28 cellular contexts compared by ENCODE assay signal in genomic region chr1:10777749-10778574, GRCh38. TPM values are rescaled to one million over a fixed set of nuclear protein-coding genes. Genes with fewer than 3 reads are reported as not detected.
DNase-seq lines count a peak whose midpoint lies in the region; ATAC-seq, FAIRE-seq and TF ChIP-seq lines count a peak whose summit lies in the region.
"Had no signal": no experiment of that assay in that cellular context is flagged by ENCODE, and none has a peak within 500 bp of the region (broad histone marks: within the 10 kb centered on the region; RNA-seq: fewer than 3 reads in every experiment).

No MANE protein-coding gene starts in this region.

- no TSS peak for BruUV-seq in IMR-90 (replicated peaks; lab: Mats Ljungman, UMichigan)

- no peak overlapping the region for H2BK15ac ChIP-seq in IMR-90 (ENCODE audit: low read depth, low read length)

- no peak overlapping the region for H4K91ac ChIP-seq in IMR-90 (ENCODE audit: insufficient read depth, low read depth, low read length)

- H3K36me3 ChIP-seq in IMR-90 (ENCODE audit: control insufficient read depth, insufficient read depth, low read length): no peaks in the 10 kb centered on the region
- H3K36me3 ChIP-seq in duodenal mucosa (ENCODE audit: control insufficient read depth in 1 of 2, insufficient read depth in 2 of 2, low read length in 2 of 2): no peaks in the 10 kb centered on the region
- no peaks in the 10 kb centered on the region for H3K36me3 ChIP-seq in prostate gland
- H3K36me3 ChIP-seq: left ventricle myocardium inferior, neutrophil, tibial nerve had no signal

- in situ Hi-C loops in IMR-90 (cut with MboI; ENCODE audit: low sequenced_read_pairs): no loop called here

- H3K56ac ChIP-seq in IMR-90 (ENCODE audit: extremely low read depth, insufficient read depth, low read length): no peak overlapping the region

- H3K4me2 ChIP-seq in A549 (no peak overlapping the region; the same call in 2 of the 3 replicates), IMR-90 (ENCODE audit: low read depth, low read length) (no peak overlapping the region)

- H4K8ac ChIP-seq in IMR-90 (ENCODE audit: low read depth in 2 of 2, low read length in 2 of 2): no peak overlapping the region

- no peak overlapping the region for H3K18ac ChIP-seq in IMR-90 (ENCODE audit: low read depth, low read length)

- no peaks in the 10 kb centered on the region for H3K9me3 ChIP-seq in A549
- no peaks in the 10 kb centered on the region for H3K9me3 ChIP-seq in IMR-90 (ENCODE audit: control insufficient read depth, insufficient read depth, low read length)
- no peaks in the 10 kb centered on the region for H3K9me3 ChIP-seq in duodenal mucosa (ENCODE audit: control insufficient read depth in 1 of 2, low read length in 2 of 2)
- H3K9me3 ChIP-seq in prostate gland: no peaks in the 10 kb centered on the region
- H3K9me3 ChIP-seq: left ventricle myocardium inferior, neutrophil, tibial nerve had no signal

- DNase-seq in A549 (ENCODE audit: low read depth in 1 of 2, low spot score in 1 of 2) (no peak), IMR-90 (no peak), prostate gland (ENCODE audit: low spot score) (no peak), cortex of kidney (lab: John Stamatoyannopoulos, UW) (no peak), NCI-H2171 treated with DMSO at 0.1 percent for 48 hours (lab: John Stamatoyannopoulos, UW) (no peak)
- DNase-seq: activated CD8-positive, alpha-beta T cell treated with anti-CD3 and anti-CD28 coated beads, Interleukin-2, amount 10 ng/mL, durations not matched to agents 7 days and 5 days; amygdala; DND-41; effector memory CD8-positive, alpha-beta T cell; erythroblast; GF-D8; left ventricle myocardium inferior; naive thymus-derived CD4-positive, alpha-beta T cell; NCI-H2107; NCI-H446 treated with DMSO at 0.1 percent for 48 hours; NCI-H82; stimulated activated CD4-positive, alpha-beta T cell treated with anti-CD3 and anti-CD28 coated beads, Interleukin-12 subunit alpha, Interleukin-12 subunit beta, amount 100 ng/mL, for 4 hours; stimulated activated CD4-positive, alpha-beta T cell treated with anti-CD3 and anti-CD28 coated beads, Interleukin-2, amount 100 ng/mL, for 48 hours had no signal

- no peak for TF ChIP-seq CTCF in A549 (IDR thresholded peaks at IDR 0.05)
- TF ChIP-seq CTCF in IMR-90 (conservative IDR thresholded peaks at IDR 0.05; ENCODE audit: low read depth, low read length): no peak
- no peak for TF ChIP-seq CTCF in prostate gland (IDR thresholded peaks at IDR 0.05)

- H3K27ac ChIP-seq in A549 (peak overlapping the region; percentile 78 to 86; a peak in 3 of 6 replicates), IMR-90 (ENCODE audit: insufficient read depth, low read length) (no peak overlapping the region), duodenal mucosa (ENCODE audit: low read depth, low read length) (no peak overlapping the region), prostate gland (peak overlapping the region; percentile 83 to 85)
- H3K27ac ChIP-seq: neutrophil had no signal

- CTCF ChIA-PET in A549 (lab: Yijun Ruan, JAX): no interaction called here
- CTCF ChIA-PET in IMR-90 (lab: Yijun Ruan, JAX): no interaction called here

- H3K4ac ChIP-seq in IMR-90 (ENCODE audit: low read depth, low read length): no peak overlapping the region

- TF ChIP-seq RAD21 in A549 (conservative IDR thresholded peaks at IDR 0.05 in 1 of 2, IDR thresholded peaks at IDR 0.05 in 1 of 2) (no peak), IMR-90 (IDR thresholded peaks at IDR 0.05; ENCODE audit: low read length) (no peak)

- no peak overlapping the region for H2BK20ac ChIP-seq in IMR-90 (ENCODE audit: low read depth, low read length)

- H3K79me1 ChIP-seq in IMR-90 (ENCODE audit: low read depth in 1 of 2, low read length in 2 of 2): no peaks in the 10 kb centered on the region

- TF ChIP-seq POLR2A in A549 (IDR thresholded peaks at IDR 0.05; ENCODE audit: low read length) (no peak), IMR-90 (IDR thresholded peaks at IDR 0.05; ENCODE audit: low read depth, low read length) (no peak), prostate gland (IDR thresholded peaks at IDR 0.05) (no peak)

- no peak overlapping the region for H3K23ac ChIP-seq in IMR-90 (ENCODE audit: low read depth, low read length)

- TF ChIP-seq EP300 in A549 (IDR thresholded peaks at IDR 0.05): no peak

- peak overlapping the region; percentile 38 for H2BK5ac ChIP-seq in IMR-90 (ENCODE audit: low read depth, low read length, poor library complexity, severe bottlenecking)

- intact Hi-C loops in IMR-90 (cut with micrococcal nuclease) (no loop called here), prostate gland (cut with DNase I) (no loop called here)

- ATAC-seq in A549 (no peak), IMR-90 (ENCODE audit: low read depth) (no peak), HG03175 (IDR thresholded peaks at IDR 0.05; ENCODE audit: unreplicated experiment) (no peak), GM19351 (IDR thresholded peaks at IDR 0.05; ENCODE audit: unreplicated experiment) (no peak)
- ATAC-seq: activated CD8-positive, alpha-beta T cell treated with anti-CD3 and anti-CD28 coated beads, Interleukin-2, amount 10 ng/mL, durations not matched to agents 7 days and 5 days; activated naive CD4-positive, alpha-beta T cell treated with anti-CD3 and anti-CD28 coated beads, Interleukin-2, amount 50 U/mL, for 72 hours; effector memory CD8-positive, alpha-beta T cell; naive thymus-derived CD4-positive, alpha-beta T cell; right cardiac atrium had no signal

- H4K5ac ChIP-seq in IMR-90 (ENCODE audit: low read depth, low read length): no peak overlapping the region

- H2AK9ac ChIP-seq in IMR-90 (replicated peaks; ENCODE audit: low read depth, low read length, poor library complexity): no peak overlapping the region

- H2BK120ac ChIP-seq in IMR-90 (ENCODE audit: low read depth, low read length): no peak overlapping the region

- no peak overlapping the region for H3K4me3 ChIP-seq in A549
- H3K4me3 ChIP-seq in IMR-90 (ENCODE audit: insufficient read depth, low read depth, low read length): no peak overlapping the region
- no peak overlapping the region for H3K4me3 ChIP-seq in duodenal mucosa (ENCODE audit: low read depth in 1 of 2, low read length in 2 of 2)
- H3K4me3 ChIP-seq in prostate gland: no peak overlapping the region
- H3K4me3 ChIP-seq: left ventricle myocardium inferior, tibial nerve had no signal

- no peak overlapping the region for H2AFZ ChIP-seq in IMR-90 (replicated peaks; ENCODE audit: low read length, poor library complexity)

- no peaks in the 10 kb centered on the region for H4K20me1 ChIP-seq in IMR-90 (ENCODE audit: insufficient read depth, low read length)

- no peak overlapping the region for H3K9ac ChIP-seq in IMR-90 (ENCODE audit: low read depth, low read length)
- H3K9ac ChIP-seq in duodenal mucosa (ENCODE audit: low read depth in 1 of 2, low read length in 2 of 2): peak overlapping the region; percentile 56 to 61

- H2AK5ac ChIP-seq in IMR-90 (ENCODE audit: low read depth, low read length): no peak overlapping the region

- no peak overlapping the region for H3K14ac ChIP-seq in IMR-90 (replicated peaks; ENCODE audit: low read depth, low read length)

- H3K9me1 ChIP-seq in IMR-90 (ENCODE audit: insufficient read depth, low read length): no peaks in the 10 kb centered on the region

- no peak for FAIRE-seq in A549 (lab: Jason Lieb, UNC)
- FAIRE-seq: colon, H54, islet of Langerhans had no signal

- WGBS in A549 (ENCODE audit: missing lambda C conversion rate): 92% methylated on average over 9 of the region's 9 CpGs
- 89 to 100% methylated on average over 8 to 9 of the region's 9 CpGs for WGBS in IMR-90 (ENCODE audit: extremely low coverage in 2 of 2, insufficient read length in 1 of 2), 2 experiments
- WGBS in prostate gland: 91% methylated on average over 9 of the region's 9 CpGs

- dilution Hi-C loops in IMR-90 (cut with HindIII; ENCODE audit: low sequenced_read_pairs, unreplicated experiment): no loop called here

- H3K4me1 ChIP-seq in A549: peaks cover 16% of the 10 kb centered on the region
- no peaks in the 10 kb centered on the region for H3K4me1 ChIP-seq in IMR-90 (ENCODE audit: control insufficient read depth, insufficient read depth, low read length)
- peaks cover 76 to 82% of the 10 kb centered on the region in 2 donors for H3K4me1 ChIP-seq in duodenal mucosa (ENCODE audit: control insufficient read depth in 1 of 2, insufficient read depth in 2 of 2, low read length in 2 of 2)
- peaks cover 60% of the 10 kb centered on the region for H3K4me1 ChIP-seq in prostate gland (replicated peaks)
- H3K4me1 ChIP-seq: tibial nerve had no signal

- H3K27me3 ChIP-seq in IMR-90 (ENCODE audit: control insufficient read depth, insufficient read depth, low read length) (peaks cover 61% of the 10 kb centered on the region), duodenal mucosa (ENCODE audit: control insufficient read depth in 1 of 2, insufficient read depth in 2 of 2, low read length in 2 of 2) (peaks cover 0 to 3% of the 10 kb centered on the region in 2 donors), prostate gland (replicated peaks; ENCODE audit: insufficient read depth) (no peaks in the 10 kb centered on the region)

- POLR2A ChIA-PET in A549 (lab: Yijun Ruan, JAX): no interaction called here
- POLR2A ChIA-PET in IMR-90 (lab: Charles Lee; ENCODE audit: unreplicated experiment): no interaction called here

TF ChIP-seq in A549, 52 proteins besides CTCF, POLR2A, EP300 and RAD21:
- no peak for TF ChIP-seq HDAC2 (IDR thresholded peaks at IDR 0.05)
- TF ChIP-seq MAZ (IDR thresholded peaks at IDR 0.05; ENCODE audit: borderline replicate concordance, low read depth, low read length): no peak
- no peak for TF ChIP-seq NFE2L2 (conservative IDR thresholded peaks at IDR 0.05; ENCODE audit: low read length)

TF ChIP-seq in IMR-90, 13 proteins besides CTCF, POLR2A, EP300 and RAD21 (continues in another document):
- no peak for TF ChIP-seq FOS (IDR thresholded peaks at IDR 0.05; ENCODE audit: low read depth, low read length)
- no peak for TF ChIP-seq NFE2L2 (IDR thresholded peaks at IDR 0.05; ENCODE audit: low read depth, low read length)
- no peak for TF ChIP-seq RCOR1 (IDR thresholded peaks at IDR 0.05; ENCODE audit: insufficient replicate concordance, low read length)
- no peak for TF ChIP-seq MAZ (IDR thresholded peaks at IDR 0.05; ENCODE audit: borderline replicate concordance, low read depth, low read length)

RNA-seq across cellular contexts. Expression of gene CASZ1, which starts 18.5 kb away (rescaled TPM):
- polyA plus RNA-seq in A549 (2011; rRNA removed) (0.52 and 0.56 TPM in 2 replicates), A549 (2017; fragmentation: RNase III; extraction: RNeasy Plus Mini Kit Qiagen cat#74134 plus additional on column Dnase treatment) (0.94 to 1.2 TPM (median 1.1 TPM) in 3 replicates), IMR-90 (2012; rRNA removed) (0.23 and 0.24 TPM in 2 replicates)
- polyA plus RNA-seq in A549 (2012; cell fraction: cytosol; rRNA removed): 1.0 TPM in 2 replicates
- 1.6 and 3.8 TPM in 2 replicates for polyA plus RNA-seq in A549 (2012; cell fraction: nucleus; rRNA removed)
- 0.92 and 1.1 TPM in 2 replicates for polyA minus RNA-seq in A549 (2011; rRNA and poly(A)+ RNA removed)
- total RNA-seq in IMR-90 (2012; rRNA removed) (under 0.01 and 0.18 TPM in 2 replicates), prostate gland (10 to 100 TPM; 90.9 to 96.9 TPM)
- 0.30 and 0.44 TPM in 2 replicates for polyA plus RNA-seq in IMR-90 (2012; cell fraction: cytosol; rRNA removed)
- 0.78 and 0.86 TPM in 2 replicates for polyA plus RNA-seq in IMR-90 (2012; cell fraction: nucleus; rRNA removed; ENCODE audit: low replicate concordance)

Comparison
In these comparisons a context has a peak if more than half of its experiments do, and no peak if none do; other contexts are left out.
1. H3K27ac ChIP-seq: peak in A549 (2 of 2) and prostate gland (2 of 2); none in IMR-90 (single experiment) and duodenal mucosa (single experiment).
2. RNA of gene CASZ1, which starts 18.5 kb away (total RNA-seq): 90.9 to 96.9 TPM in prostate gland; under 0.01 to 0.18 TPM in IMR-90; every median in the first group is over 10 times any median in the second.